In the genomic region with DNA sequence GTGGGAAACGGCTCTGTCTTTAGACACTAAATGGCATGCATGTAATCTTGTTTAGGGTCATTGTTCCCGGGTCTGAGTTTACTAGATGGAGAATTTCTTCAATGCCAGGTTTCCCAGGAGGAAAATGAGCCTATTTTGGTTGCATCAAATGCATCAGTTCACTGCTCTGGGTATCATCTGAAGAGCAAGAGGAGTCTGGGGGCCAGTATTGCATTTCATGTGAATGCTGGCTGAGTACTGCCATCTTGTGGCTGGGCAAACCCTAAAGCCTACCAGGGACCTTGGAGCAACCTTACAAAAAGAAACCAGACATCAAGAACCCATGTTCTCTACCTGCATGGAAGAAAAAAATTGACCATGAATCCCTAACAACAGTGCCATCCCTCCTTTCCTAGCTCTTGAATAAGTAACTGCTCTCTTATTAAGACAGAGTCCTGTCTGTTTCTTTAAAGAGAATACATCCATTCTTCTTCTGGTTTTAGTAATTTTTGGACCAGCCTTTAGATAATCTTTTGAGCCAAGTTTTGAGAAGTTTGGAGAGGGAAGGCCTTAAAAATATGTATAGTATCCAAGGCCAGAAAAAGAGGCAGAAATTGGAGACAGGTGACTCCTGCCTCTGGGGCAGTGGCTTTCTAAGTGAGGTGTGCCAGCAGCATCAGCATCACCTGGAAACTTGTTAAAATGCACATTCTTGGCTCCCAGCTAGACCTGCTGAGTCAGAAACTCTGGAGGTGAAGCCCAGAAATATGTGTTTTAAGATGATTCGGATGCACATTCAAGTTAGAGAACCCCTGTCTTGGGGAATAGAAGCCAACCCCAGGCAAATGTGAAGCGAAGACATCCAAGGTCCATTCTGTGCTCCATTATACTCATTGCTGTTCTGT, we compare ENCODE assay signal across 8 cellular contexts.
A peak's percentile ranks its signal among the peaks of the same experiment; 100 is the strongest.
DNase-seq lines count a peak whose midpoint lies in the region; ATAC-seq and TF ChIP-seq lines count a peak whose summit lies in the region.

No MANE protein-coding gene starts in this region.

- H3K4me1 ChIP-seq in BE2C, result no peaks in the 10 kb centered on the region

- H3K36me3 ChIP-seq in BE2C, result no peaks in the 10 kb centered on the region

- ATAC-seq in stimulated activated naive CD8-positive, alpha-beta T cell treated with anti-CD3 and anti-CD28 coated beads, Interleukin-15, Interleukin-2, amounts not matched to agents 100 U/mL and 50 U/mL, for 24 hours, result no peak
- ATAC-seq in HG03520 (IDR thresholded peaks at IDR 0.05; ENCODE audit: unreplicated experiment), result no peak

- peak; percentile 58 for DNase-seq in BE2C
- peak; percentile 33 for DNase-seq in H4 (ENCODE audit: low spot score)
- peak; percentile 40 for DNase-seq in NCI-H460 (ENCODE audit: extremely low read depth, low read depth)
- peak; percentile 40 to 66 for DNase-seq in activated CD4-positive, alpha-beta T cell treated with anti-CD3 and anti-CD28 coated beads, Interleukin-2, amount 50 U/mL, for 24 hours (ENCODE audit: low read depth in 1 of 2, low spot score in 1 of 2)
- DNase-seq in ecto neural progenitor cell (ENCODE audit: low spot score), result peak; percentile 77
- peak; percentile 50 for DNase-seq in myocyte (ENCODE audit: low read depth)
- peak; percentile 78 for DNase-seq in stimulated activated naive CD8-positive, alpha-beta T cell treated with anti-CD3 and anti-CD28 coated beads, Interleukin-15, Interleukin-2, amounts not matched to agents 100 U/mL and 50 U/mL, for 24 hours

- no peaks in the 10 kb centered on the region for H3K27me3 ChIP-seq in BE2C

- H3K4me3 ChIP-seq in BE2C (ENCODE audit: low read depth, low read length), result no peak overlapping the region

- no peaks in the 10 kb centered on the region for H3K9me3 ChIP-seq in BE2C

- TF ChIP-seq CTCF in BE2C (IDR thresholded peaks at IDR 0.05; ENCODE audit: low read depth, low read length), result peak; percentile 71
